In the genomic region with DNA sequence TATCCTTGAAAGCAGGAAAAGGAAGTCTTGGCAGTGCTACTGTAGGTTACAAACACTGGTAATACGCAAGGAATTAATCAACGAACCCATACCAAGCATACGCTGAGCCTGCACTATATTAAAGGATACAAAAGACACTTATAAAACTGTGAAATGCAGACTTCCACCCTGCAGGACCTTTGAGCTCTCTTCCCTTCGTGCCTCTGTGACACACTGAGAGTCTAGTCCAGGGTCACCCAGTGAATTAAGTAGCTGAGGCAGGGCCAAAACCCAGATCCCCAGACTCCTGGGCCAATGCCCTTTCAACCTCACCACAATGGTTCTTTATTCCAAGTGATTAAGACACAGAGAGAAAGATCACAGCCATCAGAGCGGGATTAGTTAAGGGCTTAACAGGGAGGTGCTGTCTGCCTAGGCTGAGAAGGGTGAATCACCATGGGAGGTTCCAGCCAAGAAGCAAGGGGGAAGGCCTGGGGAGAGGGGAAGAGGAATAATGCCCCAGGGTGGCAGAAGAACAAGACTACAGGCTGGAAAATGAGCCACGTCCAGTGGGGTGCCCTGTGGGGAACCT, we compare ENCODE assay signal across 1 cellular context.
TF ChIP-seq lines count a peak whose summit lies in the region.

No MANE protein-coding gene starts in this region.

TF ChIP-seq in K562, 482 proteins besides CTCF, POLR2A, EP300 and RAD21 (continued from another document):
- no peak for TF ChIP-seq WHSC1 (IDR thresholded peaks at IDR 0.05; ENCODE audit: low read length)
TF ChIP-seq in K562: peak in this region for 5.
